1 cellular context compared by ENCODE assay signal in genomic region chr18:74819433-74820059, GRCh38.
TF ChIP-seq lines count a peak whose summit lies in the region.

No MANE protein-coding gene starts in this region.

TF ChIP-seq in K562, 482 proteins besides CTCF, POLR2A, EP300 and RAD21 (continued from another document):
- TF ChIP-seq PKNOX1 (IDR thresholded peaks at IDR 0.05) (peak; percentile 90), ZNF780A (CRISPR knock-in tag; IDR thresholded peaks at IDR 0.05) (no peak), SAFB2 (IDR thresholded peaks at IDR 0.05; ENCODE audit: borderline replicate concordance, low read depth, low read length, severe bottlenecking) (no peak), NFIC (IDR thresholded peaks at IDR 0.05) (peak; percentile 64), UBTF (IDR thresholded peaks at IDR 0.05; ENCODE audit: borderline replicate concordance in 1 of 2, low read depth in 2 of 2, low read length in 2 of 2) (no peak), SMAD4 (CRISPR knock-in tag; conservative IDR thresholded peaks at IDR 0.05) (no peak), ETV1 (tag; conservative IDR thresholded peaks at IDR 0.05; ENCODE audit: low read depth) (no peak), FOXA1 (IDR thresholded peaks at IDR 0.05; ENCODE audit: borderline replicate concordance) (no peak), PBX2 (CRISPR knock-in tag; IDR thresholded peaks at IDR 0.05; ENCODE audit: low read depth) (no peak), PBX2 (tag; conservative IDR thresholded peaks at IDR 0.05; ENCODE audit: low read depth) (peak; percentile 62), RBM39 (optimal IDR thresholded peaks at IDR 0.05; ENCODE audit: low read depth, low read length) (no peak), SMAD2 (IDR thresholded peaks at IDR 0.05; ENCODE audit: low read depth, low read length) (no peak), ZNF77 (CRISPR knock-in tag; IDR thresholded peaks at IDR 0.05) (no peak), JUND (IDR thresholded peaks at IDR 0.05; ENCODE audit: borderline replicate concordance, low read depth, low read length) (no peak), JUND (tag; IDR thresholded peaks at IDR 0.05; ENCODE audit: borderline replicate concordance, low read depth, low read length) (no peak), RBBP5 (IDR thresholded peaks at IDR 0.05; ENCODE audit: borderline replicate concordance, insufficient read depth, low read length, poor library complexity, severe bottlenecking) (no peak), NFYB (IDR thresholded peaks at IDR 0.05; ENCODE audit: extremely low read depth, insufficient read length) (no peak)
- TF ChIP-seq, protein P1, sequence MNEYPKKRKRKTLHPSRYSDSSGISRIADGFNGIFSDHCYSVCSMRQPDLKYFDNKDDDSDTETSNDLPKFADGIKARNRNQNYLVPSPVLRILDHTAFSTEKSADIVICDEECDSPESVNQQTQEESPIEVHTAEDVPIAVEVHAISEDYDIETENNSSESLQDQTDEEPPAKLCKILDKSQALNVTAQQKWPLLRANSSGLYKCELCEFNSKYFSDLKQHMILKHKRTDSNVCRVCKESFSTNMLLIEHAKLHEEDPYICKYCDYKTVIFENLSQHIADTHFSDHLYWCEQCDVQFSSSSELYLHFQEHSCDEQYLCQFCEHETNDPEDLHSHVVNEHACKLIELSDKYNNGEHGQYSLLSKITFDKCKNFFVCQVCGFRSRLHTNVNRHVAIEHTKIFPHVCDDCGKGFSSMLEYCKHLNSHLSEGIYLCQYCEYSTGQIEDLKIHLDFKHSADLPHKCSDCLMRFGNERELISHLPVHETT (CRISPR knock-in tag; conservative IDR thresholded peaks at IDR 0.05 in 1 of 2, IDR thresholded peaks at IDR 0.05 in 1 of 2): no peak
- TF ChIP-seq, protein P2, sequence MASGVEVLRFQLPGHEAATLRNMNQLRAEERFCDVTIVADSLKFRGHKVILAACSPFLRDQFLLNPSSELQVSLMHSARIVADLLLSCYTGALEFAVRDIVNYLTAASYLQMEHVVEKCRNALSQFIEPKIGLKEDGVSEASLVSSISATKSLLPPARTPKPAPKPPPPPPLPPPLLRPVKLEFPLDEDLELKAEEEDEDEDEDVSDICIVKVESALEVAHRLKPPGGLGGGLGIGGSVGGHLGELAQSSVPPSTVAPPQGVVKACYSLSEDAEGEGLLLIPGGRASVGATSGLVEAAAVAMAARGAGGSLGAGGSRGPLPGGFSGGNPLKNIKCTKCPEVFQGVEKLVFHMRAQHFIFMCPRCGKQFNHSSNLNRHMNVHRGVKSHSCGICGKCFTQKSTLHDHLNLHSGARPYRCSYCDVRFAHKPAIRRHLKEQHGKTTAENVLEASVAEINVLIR (CRISPR knock-in tag; IDR thresholded peaks at IDR 0.05): no peak
- TF ChIP-seq, protein P3, sequence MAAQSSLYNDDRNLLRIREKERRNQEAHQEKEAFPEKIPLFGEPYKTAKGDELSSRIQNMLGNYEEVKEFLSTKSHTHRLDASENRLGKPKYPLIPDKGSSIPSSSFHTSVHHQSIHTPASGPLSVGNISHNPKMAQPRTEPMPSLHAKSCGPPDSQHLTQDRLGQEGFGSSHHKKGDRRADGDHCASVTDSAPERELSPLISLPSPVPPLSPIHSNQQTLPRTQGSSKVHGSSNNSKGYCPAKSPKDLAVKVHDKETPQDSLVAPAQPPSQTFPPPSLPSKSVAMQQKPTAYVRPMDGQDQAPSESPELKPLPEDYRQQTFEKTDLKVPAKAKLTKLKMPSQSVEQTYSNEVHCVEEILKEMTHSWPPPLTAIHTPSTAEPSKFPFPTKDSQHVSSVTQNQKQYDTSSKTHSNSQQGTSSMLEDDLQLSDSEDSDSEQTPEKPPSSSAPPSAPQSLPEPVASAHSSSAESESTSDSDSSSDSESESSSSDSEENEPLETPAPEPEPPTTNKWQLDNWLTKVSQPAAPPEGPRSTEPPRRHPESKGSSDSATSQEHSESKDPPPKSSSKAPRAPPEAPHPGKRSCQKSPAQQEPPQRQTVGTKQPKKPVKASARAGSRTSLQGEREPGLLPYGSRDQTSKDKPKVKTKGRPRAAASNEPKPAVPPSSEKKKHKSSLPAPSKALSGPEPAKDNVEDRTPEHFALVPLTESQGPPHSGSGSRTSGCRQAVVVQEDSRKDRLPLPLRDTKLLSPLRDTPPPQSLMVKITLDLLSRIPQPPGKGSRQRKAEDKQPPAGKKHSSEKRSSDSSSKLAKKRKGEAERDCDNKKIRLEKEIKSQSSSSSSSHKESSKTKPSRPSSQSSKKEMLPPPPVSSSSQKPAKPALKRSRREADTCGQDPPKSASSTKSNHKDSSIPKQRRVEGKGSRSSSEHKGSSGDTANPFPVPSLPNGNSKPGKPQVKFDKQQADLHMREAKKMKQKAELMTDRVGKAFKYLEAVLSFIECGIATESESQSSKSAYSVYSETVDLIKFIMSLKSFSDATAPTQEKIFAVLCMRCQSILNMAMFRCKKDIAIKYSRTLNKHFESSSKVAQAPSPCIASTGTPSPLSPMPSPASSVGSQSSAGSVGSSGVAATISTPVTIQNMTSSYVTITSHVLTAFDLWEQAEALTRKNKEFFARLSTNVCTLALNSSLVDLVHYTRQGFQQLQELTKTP (IDR thresholded peaks at IDR 0.05; ENCODE audit: low read depth in 1 of 2, partially characterized antibody in 2 of 2): peak in 1 of 2 experiments; percentile 75
- TF ChIP-seq, protein P4, sequence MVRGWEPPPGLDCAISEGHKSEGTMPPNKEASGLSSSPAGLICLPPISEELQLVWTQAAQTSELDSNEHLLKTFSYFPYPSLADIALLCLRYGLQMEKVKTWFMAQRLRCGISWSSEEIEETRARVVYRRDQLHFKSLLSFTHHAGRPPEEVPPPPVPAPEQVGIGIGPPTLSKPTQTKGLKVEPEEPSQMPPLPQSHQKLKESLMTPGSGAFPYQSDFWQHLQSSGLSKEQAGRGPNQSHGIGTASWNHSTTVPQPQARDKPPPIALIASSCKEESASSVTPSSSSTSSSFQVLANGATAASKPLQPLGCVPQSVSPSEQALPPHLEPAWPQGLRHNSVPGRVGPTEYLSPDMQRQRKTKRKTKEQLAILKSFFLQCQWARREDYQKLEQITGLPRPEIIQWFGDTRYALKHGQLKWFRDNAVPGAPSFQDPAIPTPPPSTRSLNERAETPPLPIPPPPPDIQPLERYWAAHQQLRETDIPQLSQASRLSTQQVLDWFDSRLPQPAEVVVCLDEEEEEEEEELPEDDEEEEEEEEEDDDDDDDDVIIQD (CRISPR knock-in tag; IDR thresholded peaks at IDR 0.05): no peak
